In genomic region chr4:39227906-39228305, GRCh38 we compare ENCODE assay signal across 17 cellular contexts.
"Had no signal": no experiment of that assay in that cellular context is flagged by ENCODE, and none has a peak within 500 bp of the region (broad histone marks: within the 10 kb centered on the region; RNA-seq: fewer than 3 reads in every experiment).

No MANE protein-coding gene starts in this region.

- ATAC-seq: activated CD4-positive, alpha-beta T cell treated with anti-CD3 and anti-CD28 coated beads for 36 hours; activated naive CD4-positive, alpha-beta T cell treated with anti-CD3 and anti-CD28 coated beads, Interleukin-2, amount 50 U/mL, for 72 hours; activated T-cell treated with anti-CD3 and anti-CD28 coated beads, Interleukin-2, amount 50 U/mL, for 4 hours; gastrocnemius medialis; heart right ventricle; left cardiac atrium; stimulated activated effector memory CD8-positive, alpha-beta T cell treated with anti-CD3 and anti-CD28 coated beads, Interleukin-12 subunit alpha, Interleukin-12 subunit beta, amount 100 ng/mL, for 72 hours had no signal

- H3K36me3 ChIP-seq: colonic mucosa, ovary had no signal

- H3K4me1 ChIP-seq: colonic mucosa, gastrocnemius medialis, heart right ventricle, thyroid gland had no signal

- H3K27ac ChIP-seq: colonic mucosa, gastrocnemius medialis, heart right ventricle, ovary, thyroid gland, WERI-Rb-1 had no signal

- H3K9me3 ChIP-seq: colonic mucosa, gastrocnemius medialis, heart right ventricle, ovary, thyroid gland had no signal

- H3K4me3 ChIP-seq: colonic mucosa, gastrocnemius medialis, heart right ventricle, lung, ovary, thyroid gland had no signal

- DNase-seq: activated CD4-positive, alpha-beta memory T cell treated with anti-CD3 and anti-CD28 coated beads for 36 hours; activated CD4-positive, alpha-beta T cell treated with anti-CD3 and anti-CD28 coated beads for 36 hours; activated gamma-delta T cell; activated T-cell treated with anti-CD3 and anti-CD28 coated beads, Interleukin-2, amount 50 U/mL, for 4 hours; colonic mucosa; effector CD4-positive, alpha-beta T cell; gastrocnemius medialis; heart right ventricle; left cardiac atrium; midbrain; ovary; thyroid gland; WERI-Rb-1 had no signal

- FAIRE-seq: urothelium cell line had no signal

- H3K27me3 ChIP-seq: colonic mucosa, gastrocnemius medialis, heart right ventricle, ovary, thyroid gland had no signal
